ENCODE assay signal across 9 cellular contexts in genomic region chr16:57998992-57999365, GRCh38. TPM values are rescaled to one million over a fixed set of nuclear protein-coding genes. Genes with fewer than 3 reads are reported as not detected.
DNase-seq lines count a peak whose midpoint lies in the region; ATAC-seq, FAIRE-seq and TF ChIP-seq lines count a peak whose summit lies in the region.
"Had no signal": no experiment of that assay in that cellular context is flagged by ENCODE, and none has a peak within 500 bp of the region (broad histone marks: within the 10 kb centered on the region; RNA-seq: fewer than 3 reads in every experiment).

No MANE protein-coding gene starts in this region.

- no peak for ATAC-seq in right cardiac atrium

- H3K23ac ChIP-seq in mesendoderm (ENCODE audit: low read length) = no peak overlapping the region

- intact Hi-C loops in right cardiac atrium (cut with DNase I) = loop anchor here in 2 of 4 donors (10.0 kb wide), 2 partner anchors 244 to 344 kb away; no protein-coding TSS in a partner anchor

- no peaks in the 10 kb centered on the region for H3K9me3 ChIP-seq in right cardiac atrium (ENCODE audit: control insufficient read depth, low read length)

- peak overlapping the region; percentile 37 for H3K9ac ChIP-seq in mesendoderm (ENCODE audit: low read length)

- H2BK15ac ChIP-seq in mesendoderm (replicated peaks; ENCODE audit: low read depth) = no peak overlapping the region

- no peak overlapping the region for H3K4me2 ChIP-seq in mesendoderm (ENCODE audit: low read length)

- peak overlapping the region; percentile 18; the same call in 1 of the 2 replicates for H3K27ac ChIP-seq in HL-60 (replicated peaks)
- H3K27ac ChIP-seq in mesendoderm (ENCODE audit: low read depth, low read length) = no peak overlapping the region
- no peak overlapping the region for H3K27ac ChIP-seq in right cardiac atrium (ENCODE audit: low read length)

- peaks cover 16% of the 10 kb centered on the region for H3K4me1 ChIP-seq in mesendoderm (ENCODE audit: control insufficient read depth, low read depth, low read length)
- no peaks in the 10 kb centered on the region for H3K4me1 ChIP-seq in right cardiac atrium (ENCODE audit: control insufficient read depth, insufficient read depth, low read length)

- DNase-seq in 8988T (peak; percentile 35), HL-60 (ENCODE audit: low read depth in 1 of 2, low spot score in 1 of 2) (no peak), astrocyte of the cerebellum (ENCODE audit: low read depth) (no peak), mesendoderm (no peak), urothelium cell line (ENCODE audit: low spot score) (no peak), H54 (ENCODE audit: insufficient read length, low spot score) (no peak), right cardiac atrium (no peak), GM19239 (ENCODE audit: insufficient read length, low spot score) (no peak)

- H4K5ac ChIP-seq in mesendoderm (ENCODE audit: low read length) = no peak overlapping the region

- no peak overlapping the region for H2BK120ac ChIP-seq in mesendoderm (ENCODE audit: low read depth, low read length)

- WGBS in mesendoderm (ENCODE audit: extremely low coverage, insufficient coverage, low lambda C conversion rate) = no CpG with 5 or more reads among the region's 3 CpGs
- WGBS in right cardiac atrium = 83% methylated on average over 3 of the region's 3 CpGs

- H3K27me3 ChIP-seq in HL-60 (ENCODE audit: insufficient read depth, poor library complexity, severe bottlenecking) (no peaks in the 10 kb centered on the region), mesendoderm (ENCODE audit: insufficient read depth, low read length, poor library complexity) (no peaks in the 10 kb centered on the region), right cardiac atrium (ENCODE audit: control insufficient read depth, insufficient read depth) (no peaks in the 10 kb centered on the region)

- H3K4ac ChIP-seq in mesendoderm (ENCODE audit: low read depth, low read length) = no peak overlapping the region

- H3K36me3 ChIP-seq in mesendoderm (ENCODE audit: control insufficient read depth, insufficient read depth, low read length) = peaks cover 3% of the 10 kb centered on the region

- no peak overlapping the region; the same call in 1 of the 2 replicates for H3K4me3 ChIP-seq in HL-60 (replicated peaks; ENCODE audit: insufficient read depth, low read length)
- H3K4me3 ChIP-seq in astrocyte of the cerebellum (ENCODE audit: low read depth, low read length) = peak overlapping the region; percentile 80
- H3K4me3 ChIP-seq in mesendoderm (ENCODE audit: low read length) = no peak overlapping the region
- no peak overlapping the region for H3K4me3 ChIP-seq in right cardiac atrium (ENCODE audit: low read length)

- TF ChIP-seq POLR2A in H54 (IDR thresholded peaks at IDR 0.05; ENCODE audit: low read depth, low read length) = no peak

- H3K79me2 ChIP-seq in mesendoderm (ENCODE audit: control insufficient read depth, insufficient read depth, low read length) = peaks cover 5% of the 10 kb centered on the region

- no peak overlapping the region for H2BK5ac ChIP-seq in mesendoderm (ENCODE audit: low read length)

- no peak for TF ChIP-seq CTCF in HL-60 (IDR thresholded peaks at IDR 0.05; ENCODE audit: insufficient read depth, low read length)
- no peak for TF ChIP-seq CTCF in astrocyte of the cerebellum (IDR thresholded peaks at IDR 0.05; ENCODE audit: low read depth, low read length, missing control alignments)

- FAIRE-seq in urothelium cell line (lab: Jason Lieb, UNC) (no peak), H54 (lab: Jason Lieb, UNC) (no peak), GM19239 (lab: Jason Lieb, UNC) (no peak)

- H2AK5ac ChIP-seq in mesendoderm (ENCODE audit: low read length) = no peak overlapping the region

- peaks cover 10% of the 10 kb centered on the region for H3K79me1 ChIP-seq in mesendoderm (ENCODE audit: low read length)

- peak overlapping the region; percentile 56 for H3K56ac ChIP-seq in mesendoderm (ENCODE audit: low read length)

- in situ Hi-C loops in astrocyte of the cerebellum (cut with HindIII; ENCODE audit: low sequenced_read_pairs) = loop anchor here (25.0 kb wide), 1 partner anchor 212 kb away; no protein-coding TSS in a partner anchor

- H3K18ac ChIP-seq in mesendoderm (ENCODE audit: low read length) = no peak overlapping the region

- no peak overlapping the region for H4K8ac ChIP-seq in mesendoderm (ENCODE audit: low read depth, low read length)

RNA-seq across cellular contexts. Expression of gene ZNF319, which starts 1.5 kb away (rescaled TPM):
- polyA plus RNA-seq in mesendoderm (2013, experiment 1 of 2) = 6.1 TPM
- polyA plus RNA-seq in mesendoderm (2013, experiment 2 of 2) = 7.0 TPM
- 1 to 10 TPM; 5.5 to 9.2 (median 7.9) TPM for total RNA-seq in right cardiac atrium
- 6.3 TPM for polyA plus RNA-seq in right cardiac atrium

RNA-seq across cellular contexts. Expression of gene USB1, which starts 2.2 kb away (rescaled TPM):
- polyA plus RNA-seq in mesendoderm (2013, experiment 1 of 2) = 61.7 TPM
- polyA plus RNA-seq in mesendoderm (2013, experiment 2 of 2) = 60.1 TPM
- 10 to 100 TPM; 24.5 to 35.3 (median 29.3) TPM for total RNA-seq in right cardiac atrium
- 25.9 TPM for polyA plus RNA-seq in right cardiac atrium

RNA-seq across cellular contexts. Expression of gene MMP15, which starts 26.6 kb away (rescaled TPM):
- 20.9 TPM for polyA plus RNA-seq in mesendoderm (2013, experiment 1 of 2)
- 20.0 TPM for polyA plus RNA-seq in mesendoderm (2013, experiment 2 of 2)
- total RNA-seq in right cardiac atrium = 10 to 100 TPM; 51.2 to 72.6 (median 64.8) TPM
- polyA plus RNA-seq in right cardiac atrium = 41.2 TPM

RNA-seq across cellular contexts. Expression of gene CNGB1, which starts 28.1 kb away (rescaled TPM):
- polyA plus RNA-seq in mesendoderm (2013, experiment 1 of 2) = 0.06 TPM
- under 0.01 TPM for polyA plus RNA-seq in mesendoderm (2013, experiment 2 of 2)
- not detected for total RNA-seq in right cardiac atrium
- polyA plus RNA-seq in right cardiac atrium = not detected
- total RNA-seq: RPMI7951 had no signal
